ENCODE assay signal across 1 cellular context in the genomic region with DNA sequence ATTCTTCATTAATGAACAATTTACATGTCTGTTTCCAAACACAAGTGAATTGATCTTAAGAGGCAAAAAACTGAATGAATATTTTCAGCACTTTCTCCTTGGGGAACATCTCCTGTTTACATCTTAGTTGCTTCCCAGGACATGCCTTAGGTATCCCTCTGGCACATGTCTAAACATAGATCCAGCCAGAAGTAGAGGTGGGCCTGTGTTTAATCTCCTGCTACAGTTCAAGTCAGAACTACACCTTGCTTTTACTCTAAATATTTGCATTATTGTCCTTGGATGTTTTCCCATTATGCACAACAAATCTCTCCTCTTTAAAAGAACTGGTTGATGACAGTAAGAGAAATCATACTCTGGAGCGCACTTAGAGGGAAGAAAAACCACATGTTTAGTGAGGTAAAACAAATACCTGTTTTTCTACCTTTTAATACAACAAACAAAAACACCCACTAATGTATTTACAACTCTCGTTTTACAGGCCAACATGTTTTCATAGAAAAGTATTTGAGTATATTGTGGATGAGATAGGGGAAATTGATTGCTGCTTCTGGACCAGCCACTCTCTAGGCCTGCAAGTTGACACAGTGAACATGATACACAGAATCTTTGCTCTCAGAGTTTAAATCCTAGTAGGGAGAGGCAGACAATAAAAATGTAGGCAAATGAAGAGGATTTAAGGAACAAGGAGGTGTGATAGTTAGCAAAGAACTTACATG.
TF ChIP-seq lines count a peak whose summit lies in the region.

No MANE protein-coding gene starts in this region.

TF ChIP-seq in IMR-90, 13 proteins besides CTCF, POLR2A, EP300 and RAD21:
- TF ChIP-seq SMC3 (IDR thresholded peaks at IDR 0.05; ENCODE audit: low read depth, low read length) (no peak), CEBPB (IDR thresholded peaks at IDR 0.05; ENCODE audit: low read depth, low read length) (no peak), CHD1 (IDR thresholded peaks at IDR 0.05; ENCODE audit: low read depth, low read length) (no peak), MAFK (IDR thresholded peaks at IDR 0.05; ENCODE audit: low read depth, low read length) (no peak), NFE2L2 (IDR thresholded peaks at IDR 0.05; ENCODE audit: low read depth, low read length) (no peak), MXI1 (IDR thresholded peaks at IDR 0.05; ENCODE audit: borderline replicate concordance, low read depth, low read length) (no peak), MAZ (IDR thresholded peaks at IDR 0.05; ENCODE audit: borderline replicate concordance, low read depth, low read length) (no peak), RCOR1 (IDR thresholded peaks at IDR 0.05; ENCODE audit: insufficient replicate concordance, low read length) (no peak), RFX5 (IDR thresholded peaks at IDR 0.05; ENCODE audit: low read depth, low read length) (no peak), FOS (IDR thresholded peaks at IDR 0.05; ENCODE audit: low read depth, low read length) (no peak), BHLHE40 (IDR thresholded peaks at IDR 0.05; ENCODE audit: low read depth, low read length) (no peak)
- TF ChIP-seq, protein P1, sequence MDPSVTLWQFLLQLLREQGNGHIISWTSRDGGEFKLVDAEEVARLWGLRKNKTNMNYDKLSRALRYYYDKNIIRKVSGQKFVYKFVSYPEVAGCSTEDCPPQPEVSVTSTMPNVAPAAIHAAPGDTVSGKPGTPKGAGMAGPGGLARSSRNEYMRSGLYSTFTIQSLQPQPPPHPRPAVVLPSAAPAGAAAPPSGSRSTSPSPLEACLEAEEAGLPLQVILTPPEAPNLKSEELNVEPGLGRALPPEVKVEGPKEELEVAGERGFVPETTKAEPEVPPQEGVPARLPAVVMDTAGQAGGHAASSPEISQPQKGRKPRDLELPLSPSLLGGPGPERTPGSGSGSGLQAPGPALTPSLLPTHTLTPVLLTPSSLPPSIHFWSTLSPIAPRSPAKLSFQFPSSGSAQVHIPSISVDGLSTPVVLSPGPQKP (IDR thresholded peaks at IDR 0.05; ENCODE audit: borderline replicate concordance, low read depth, low read length): no peak
- TF ChIP-seq, protein P2, sequence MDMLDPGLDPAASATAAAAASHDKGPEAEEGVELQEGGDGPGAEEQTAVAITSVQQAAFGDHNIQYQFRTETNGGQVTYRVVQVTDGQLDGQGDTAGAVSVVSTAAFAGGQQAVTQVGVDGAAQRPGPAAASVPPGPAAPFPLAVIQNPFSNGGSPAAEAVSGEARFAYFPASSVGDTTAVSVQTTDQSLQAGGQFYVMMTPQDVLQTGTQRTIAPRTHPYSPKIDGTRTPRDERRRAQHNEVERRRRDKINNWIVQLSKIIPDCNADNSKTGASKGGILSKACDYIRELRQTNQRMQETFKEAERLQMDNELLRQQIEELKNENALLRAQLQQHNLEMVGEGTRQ (IDR thresholded peaks at IDR 0.05; ENCODE audit: low read depth, low read length): no peak
